ENCODE assay signal across 20 cellular contexts in genomic region chr5:146540421-146540820, GRCh38. TPM values are rescaled to one million over a fixed set of nuclear protein-coding genes. Genes with fewer than 3 reads are reported as not detected.
"Had no signal": no experiment of that assay in that cellular context is flagged by ENCODE, and none has a peak within 500 bp of the region (broad histone marks: within the 10 kb centered on the region; RNA-seq: fewer than 3 reads in every experiment).

No MANE protein-coding gene starts in this region.

- H3K9me3 ChIP-seq: colonic mucosa, left lung, neutrophil, thoracic aorta, upper lobe of right lung had no signal

- H3K4me3 ChIP-seq: colonic mucosa, hepatocyte, left lung, thoracic aorta, upper lobe of right lung had no signal

- H3K27me3 Mint-ChIP-seq: activated T-helper 17 cell treated with anti-CD3 and anti-CD28 coated beads, Interleukin-2, amount 50 U/mL, for 72 hours had no signal

- H2AFZ ChIP-seq: hepatocyte, parathyroid adenoma had no signal

- H3K27me3 ChIP-seq: colonic mucosa, hepatocyte, left lung, upper lobe of right lung had no signal

- FAIRE-seq: keratinocyte had no signal

- ATAC-seq: activated CD4-positive, CD25-positive, alpha-beta regulatory T cell treated with anti-CD3 and anti-CD28 coated beads, Interleukin-2, amount 50 U/mL, for 24 hours; activated T-helper 17 cell treated with anti-CD3 and anti-CD28 coated beads, Interleukin-2, amount 50 U/mL, for 72 hours; left lung; naive thymus-derived CD8-positive, alpha-beta T cell; upper lobe of right lung had no signal

- H3K27ac Mint-ChIP-seq: activated naive CD4-positive, alpha-beta T cell treated with anti-CD3 and anti-CD28 coated beads for 36 hours; activated T-helper 17 cell treated with anti-CD3 and anti-CD28 coated beads, Interleukin-2, amount 50 U/mL, for 72 hours; naive thymus-derived CD8-positive, alpha-beta T cell had no signal

- H3K9ac ChIP-seq: parathyroid adenoma had no signal

- H3K27ac ChIP-seq: colonic mucosa, hepatocyte, left lung, neutrophil, parathyroid adenoma, thoracic aorta, upper lobe of right lung had no signal

- H3K4me2 ChIP-seq: hepatocyte had no signal

- H3K79me2 ChIP-seq: hepatocyte, parathyroid adenoma had no signal

- H3K4me1 ChIP-seq: colonic mucosa, left lung, parathyroid adenoma, upper lobe of right lung had no signal

- H3K4me1 Mint-ChIP-seq: activated T-helper 17 cell treated with anti-CD3 and anti-CD28 coated beads, Interleukin-2, amount 50 U/mL, for 72 hours had no signal

- H3K36me3 ChIP-seq: colonic mucosa, left lung, neutrophil, thoracic aorta, upper lobe of right lung had no signal

- DNase-seq: activated CD4-positive, alpha-beta T cell treated with anti-CD3 and anti-CD28 coated beads, Interleukin-2, amount 50 U/mL, for 4 hours; activated naive CD4-positive, alpha-beta T cell treated with anti-CD3 and anti-CD28 coated beads for 36 hours; activated T-cell treated with anti-CD3 and anti-CD28 coated beads for 4 hours; caudate nucleus; colonic mucosa; left lung; naive thymus-derived CD8-positive, alpha-beta T cell; stimulated activated CD4-positive, alpha-beta T cell treated with anti-CD3 and anti-CD28 coated beads, Interleukin-12 subunit alpha, Interleukin-12 subunit beta, amount 100 ng/mL, for 4 hours; stimulated activated CD4-positive, alpha-beta T cell treated with anti-CD3 and anti-CD28 coated beads, Interleukin-2, amount 100 ng/mL, for 24 hours; T-helper 9 cell; upper lobe of right lung had no signal

- H3K36me3 Mint-ChIP-seq: naive thymus-derived CD8-positive, alpha-beta T cell had no signal

- H3K4me3 Mint-ChIP-seq: activated naive CD4-positive, alpha-beta T cell treated with anti-CD3 and anti-CD28 coated beads for 36 hours; activated T-helper 17 cell treated with anti-CD3 and anti-CD28 coated beads, Interleukin-2, amount 50 U/mL, for 72 hours; naive thymus-derived CD8-positive, alpha-beta T cell had no signal

- H3K9me3 Mint-ChIP-seq: activated naive CD4-positive, alpha-beta T cell treated with anti-CD3 and anti-CD28 coated beads for 36 hours; activated T-helper 17 cell treated with anti-CD3 and anti-CD28 coated beads, Interleukin-2, amount 50 U/mL, for 72 hours; naive thymus-derived CD8-positive, alpha-beta T cell had no signal

RNA-seq across cellular contexts. Expression of gene GPR151, which starts 24.4 kb away (rescaled TPM):
- total RNA-seq: activated naive CD4-positive, alpha-beta T cell treated with anti-CD3 and anti-CD28 coated beads for 36 hours; activated T-helper 17 cell treated with anti-CD3 and anti-CD28 coated beads, Interleukin-2, amount 50 U/mL, for 72 hours; colonic mucosa; fibroblast of lung; left lung; mucosa of gallbladder; naive thymus-derived CD8-positive, alpha-beta T cell; thoracic aorta; upper lobe of right lung had no signal
- polyA plus RNA-seq: fibroblast of lung; hepatocyte; keratinocyte; naive thymus-derived CD8-positive, alpha-beta T cell had no signal
